Comparison of ENCODE assay signal across 19 cellular contexts in the genomic region with DNA sequence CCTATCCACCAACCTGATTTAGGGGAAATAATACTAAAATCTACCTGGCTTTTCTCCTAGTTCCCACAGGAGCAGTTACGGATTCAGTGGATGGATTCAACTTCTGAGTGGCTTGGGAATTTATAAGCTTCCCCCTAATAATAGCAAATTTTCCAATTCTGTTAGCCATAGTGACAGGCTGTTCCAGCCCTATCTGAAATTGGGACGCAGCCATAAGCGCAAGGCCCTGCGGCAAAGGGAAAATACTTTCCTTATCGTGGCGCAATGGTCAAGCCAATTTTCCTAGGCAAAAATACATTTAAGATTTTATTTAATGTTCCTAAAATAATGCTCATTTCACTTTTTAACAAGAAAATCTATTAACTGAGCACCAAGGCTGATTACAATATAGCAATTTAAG. TPM values are rescaled to one million over a fixed set of nuclear protein-coding genes. Genes with fewer than 3 reads are reported as not detected.
DNase-seq lines count a peak whose midpoint lies in the region; ATAC-seq and TF ChIP-seq lines count a peak whose summit lies in the region.
"Had no signal": no experiment of that assay in that cellular context is flagged by ENCODE, and none has a peak within 500 bp of the region (broad histone marks: within the 10 kb centered on the region; RNA-seq: fewer than 3 reads in every experiment).

No MANE protein-coding gene starts in this region.

- H3K27me3 Mint-ChIP-seq in progenitor cell of endocrine pancreas, result no peaks in the 10 kb centered on the region

- TF ChIP-seq CTCF in fibroblast of the aortic adventitia (IDR thresholded peaks at IDR 0.05; ENCODE audit: insufficient read depth, low read length) (no peak), right atrium auricular region (IDR thresholded peaks at IDR 0.05) (no peak), progenitor cell of endocrine pancreas (IDR thresholded peaks at IDR 0.05; ENCODE audit: unreplicated experiment) (no peak)

- H3K27ac ChIP-seq in right atrium auricular region, result peak overlapping the region; percentile 63 to 85
- H3K27ac ChIP-seq: SK-N-MC had no signal

- H3K9me3 Mint-ChIP-seq in progenitor cell of endocrine pancreas (ENCODE audit: low read depth), result no peaks in the 10 kb centered on the region

- H3K36me3 ChIP-seq in right atrium auricular region, result no peaks in the 10 kb centered on the region
- H3K36me3 ChIP-seq: BE2C, MG63 had no signal

- no peaks in the 10 kb centered on the region for H3K27me3 ChIP-seq in right atrium auricular region
- H3K27me3 ChIP-seq: BE2C, MG63 had no signal

- peaks cover 0 to 56% of the 10 kb centered on the region in 2 donors for H3K4me1 ChIP-seq in right atrium auricular region

- peak; percentile 65 for DNase-seq in NCI-H226
- DNase-seq in fibroblast of the aortic adventitia (ENCODE audit: low read depth), result peak; percentile 58
- no peak for DNase-seq in right atrium auricular region (ENCODE audit: low spot score)
- no peak for DNase-seq in progenitor cell of endocrine pancreas (ENCODE audit: low spot score, unreplicated experiment)
- DNase-seq in stimulated activated CD4-positive, alpha-beta T cell treated with anti-CD3 and anti-CD28 coated beads, Interleukin-15, amount 100 ng/mL, for 24 hours, result no peak
- no peak for DNase-seq in putamen (ENCODE audit: low spot score)
- DNase-seq: BE2C, GDM1, MG63, NCI-H1417, NCI-H1694 treated with DMSO at 0.1 percent for 48 hours, NCI-H2081 treated with DMSO at 0.1 percent for 48 hours, NCI-H2171 treated with DMSO at 0.1 percent for 48 hours, NCI-H446, NCI-H526 treated with DMSO at 0.1 percent for 48 hours had no signal

- H3K4me3 Mint-ChIP-seq in progenitor cell of endocrine pancreas (ENCODE audit: low read depth), result no peak overlapping the region

- no peaks in the 10 kb centered on the region for H3K9me3 ChIP-seq in right atrium auricular region
- H3K9me3 ChIP-seq: BE2C, MG63 had no signal

- no peak overlapping the region for H3K4me3 ChIP-seq in fibroblast of the aortic adventitia (ENCODE audit: low read depth, low read length)
- H3K4me3 ChIP-seq in right atrium auricular region, result no peak overlapping the region
- H3K4me3 ChIP-seq: K562, MG63, SK-N-MC had no signal

- H3K27ac Mint-ChIP-seq in progenitor cell of endocrine pancreas, result peak overlapping the region; percentile 69

- H3K36me3 Mint-ChIP-seq in progenitor cell of endocrine pancreas (ENCODE audit: insufficient read depth), result peaks cover 2% of the 10 kb centered on the region

- peaks cover 48% of the 10 kb centered on the region for H3K4me1 Mint-ChIP-seq in progenitor cell of endocrine pancreas (ENCODE audit: low read depth)

- no peak for ATAC-seq in HG03378 (IDR thresholded peaks at IDR 0.05; ENCODE audit: unreplicated experiment)
- ATAC-seq in GM19351 (IDR thresholded peaks at IDR 0.05; ENCODE audit: unreplicated experiment), result no peak
- ATAC-seq: K562 had no signal

RNA-seq across cellular contexts. Expression of gene CDH2, which starts 49.7 kb away (rescaled TPM):
- total RNA-seq in fibroblast of the aortic adventitia (ENCODE audit: low replicate concordance) (38.3 and 64.1 TPM in 2 replicates), right atrium auricular region (100 to 1,000 TPM; 205 to 269 TPM), progenitor cell of endocrine pancreas (197 and 210 TPM in 2 replicates)

Comparison
In these comparisons a context has a peak if more than half of its experiments do, and no peak if none do; other contexts are left out.
1. DNase-seq: peak in NCI-H226 (single experiment) and fibroblast of the aortic adventitia (single experiment); none in right atrium auricular region (single experiment), progenitor cell of endocrine pancreas (single experiment), stimulated activated CD4-positive, alpha-beta T cell treated with anti-CD3 and anti-CD28 coated beads, Interleukin-15, amount 100 ng/mL, for 24 hours (single experiment) and putamen (single experiment).